ENCODE assay signal across 37 cellular contexts in genomic region chr10:116729243-116729642, GRCh38. TPM values are rescaled to one million over a fixed set of nuclear protein-coding genes. Genes with fewer than 3 reads are reported as not detected.
"Had no signal": no experiment of that assay in that cellular context is flagged by ENCODE, and none has a peak within 500 bp of the region (broad histone marks: within the 10 kb centered on the region; RNA-seq: fewer than 3 reads in every experiment).

No MANE protein-coding gene starts in this region.

- H3K4me1 Mint-ChIP-seq: activated B cell treated with CpG ODN at 0.5 μM for 24 hours had no signal

- H3K4me3 ChIP-seq: adrenal gland, body of pancreas, breast epithelium had no signal

- H3K9me3 ChIP-seq: adrenal gland, body of pancreas, breast epithelium had no signal

- FAIRE-seq: astrocyte, TTC549 had no signal

- H3K4me3 Mint-ChIP-seq: activated B cell treated with CpG ODN at 0.5 μM for 24 hours; activated CD4-positive, alpha-beta memory T cell treated with anti-CD3 and anti-CD28 coated beads for 36 hours; activated CD4-positive, alpha-beta T cell treated with anti-CD3 and anti-CD28 coated beads, Interleukin-2, amount 10 ng/mL, durations not matched to agents 24 days and 14 days; activated CD8-positive, alpha-beta T cell treated with anti-CD3 and anti-CD28 coated beads for 36 hours; activated naive CD8-positive, alpha-beta T cell treated with anti-CD3 and anti-CD28 coated beads for 36 hours; activated T-cell treated with anti-CD3 and anti-CD28 coated beads, Interleukin-2, amount 50 U/mL, for 4 hours; activated T-cell treated with anti-CD3 and anti-CD28 coated beads, Interleukin-2, amount 50 U/mL, for 72 hours; activated T-helper 1 cell treated with anti-CD3 and anti-CD28 coated beads, Interleukin-12 subunit alpha, Interleukin-12 subunit beta, Interleukin-2, Interleukin-4 antibody, amounts not matched to agents 30 ng/mL and 10 ng/mL and 1 ng/mL, durations not matched to agents 14 hours and 24 hours and 36 hours; activated T-helper 17 cell treated with anti-CD3 and anti-CD28 coated beads, Interleukin-2, amount 50 U/mL, for 72 hours; T-helper 1 cell treated with Interleukin-12 subunit alpha and Interleukin-12 subunit beta and Interleukin-4 antibody, amounts not matched to agents 30 μg/mL and 1 μg/mL, for 36 hours; T-helper 2 cell treated with Interferon-gamma antibody and Interleukin-4, amounts not matched to agents 5 μg/mL and 100 μg/mL, for 36 hours had no signal

- H3K4me1 ChIP-seq: adrenal gland, body of pancreas, breast epithelium had no signal

- H3K27ac ChIP-seq: adrenal gland, body of pancreas, brain microvascular endothelial cell, breast epithelium, VCaP had no signal

- H3K36me3 Mint-ChIP-seq: activated CD4-positive, alpha-beta memory T cell treated with anti-CD3 and anti-CD28 coated beads for 36 hours; activated naive CD4-positive, alpha-beta T cell treated with anti-CD3 and anti-CD28 coated beads, Interleukin-2, amount 50 U/mL, for 72 hours; activated naive CD8-positive, alpha-beta T cell treated with anti-CD3 and anti-CD28 coated beads for 36 hours had no signal

- H3K27ac Mint-ChIP-seq: activated B cell treated with CpG ODN at 0.5 μM for 24 hours; activated CD4-positive, alpha-beta memory T cell treated with anti-CD3 and anti-CD28 coated beads for 36 hours; activated CD4-positive, alpha-beta T cell treated with anti-CD3 and anti-CD28 coated beads, Interleukin-2, amount 10 ng/mL, durations not matched to agents 24 days and 14 days; activated CD8-positive, alpha-beta T cell treated with anti-CD3 and anti-CD28 coated beads for 36 hours; activated naive CD4-positive, alpha-beta T cell treated with anti-CD3 and anti-CD28 coated beads, Interleukin-2, amount 50 U/mL, for 72 hours; activated naive CD8-positive, alpha-beta T cell treated with anti-CD3 and anti-CD28 coated beads for 36 hours; activated T-cell treated with anti-CD3 and anti-CD28 coated beads, Interleukin-2, amount 50 U/mL, for 72 hours; activated T-helper 1 cell treated with anti-CD3 and anti-CD28 coated beads, Interleukin-12 subunit alpha, Interleukin-12 subunit beta, Interleukin-2, Interleukin-4 antibody, amounts not matched to agents 30 ng/mL and 10 ng/mL and 1 ng/mL, durations not matched to agents 14 hours and 24 hours and 36 hours; activated T-helper 17 cell treated with anti-CD3 and anti-CD28 coated beads, Interleukin-2, amount 50 U/mL, for 72 hours; T-helper 1 cell treated with Interleukin-12 subunit alpha and Interleukin-12 subunit beta and Interleukin-4 antibody, amounts not matched to agents 30 μg/mL and 1 μg/mL, for 36 hours; T-helper 2 cell treated with Interferon-gamma antibody and Interleukin-4, amounts not matched to agents 5 μg/mL and 100 μg/mL, for 36 hours had no signal

- DNase-seq: activated B cell treated with CpG ODN at 0.5 μM for 24 hours; activated CD4-positive, alpha-beta memory T cell treated with anti-CD3 and anti-CD28 coated beads for 36 hours; activated CD4-positive, alpha-beta T cell treated with anti-CD3 and anti-CD28 coated beads for 4 hours; activated CD4-positive, alpha-beta T cell treated with anti-CD3 and anti-CD28 coated beads, Interleukin-2, amount 10 ng/mL, durations not matched to agents 24 days and 14 days; activated CD4-positive, alpha-beta T cell treated with anti-CD3 and anti-CD28 coated beads, Interleukin-2, amount 50 U/mL, for 1 hour; activated CD4-positive, alpha-beta T cell treated with anti-CD3 and anti-CD28 coated beads, Interleukin-2, amount 50 U/mL, for 4 hours; activated CD4-positive, CD25-positive, alpha-beta regulatory T cell treated with anti-CD3 and anti-CD28 coated beads, Interleukin-2, amount 50 U/mL, for 72 hours; activated CD8-positive, alpha-beta memory T cell treated with anti-CD3 and anti-CD28 coated beads, Interleukin-2, amount 50 U/mL, for 4 hours; activated CD8-positive, alpha-beta T cell treated with anti-CD3 and anti-CD28 coated beads for 36 hours; activated effector memory CD4-positive, alpha-beta T cell treated with anti-CD3 and anti-CD28 coated beads, Interleukin-2, amount 50 U/mL, for 16 hours; activated gamma-delta T cell treated with Interleukin-2 at 50 U/mL for 16 hours; activated naive CD4-positive, alpha-beta T cell; activated naive CD4-positive, alpha-beta T cell treated with anti-CD3 and anti-CD28 coated beads, Interleukin-2, amount 50 U/mL, for 16 hours; activated naive CD8-positive, alpha-beta T cell treated with anti-CD3 and anti-CD28 coated beads for 36 hours; activated T-cell treated with anti-CD3 and anti-CD28 coated beads for 4 hours; activated T-cell treated with anti-CD3 and anti-CD28 coated beads, Interleukin-2, amount 50 U/mL, for 1 hour; activated T-cell treated with anti-CD3 and anti-CD28 coated beads, Interleukin-2, amount 50 U/mL, for 4 hours; activated T-cell treated with anti-CD3 and anti-CD28 coated beads, Interleukin-2, amount 50 U/mL, for 72 hours; amniotic stem cell; aorta; body of pancreas; brain microvascular endothelial cell; central memory CD4-positive, alpha-beta T cell; T-helper 1 cell; T-helper 2 cell; T-helper 9 cell had no signal

- ATAC-seq: activated CD8-positive, alpha-beta T cell treated with anti-CD3 and anti-CD28 coated beads for 36 hours; activated naive CD4-positive, alpha-beta T cell treated with anti-CD3 and anti-CD28 coated beads, Interleukin-2, amount 50 U/mL, for 72 hours; activated T-cell treated with anti-CD3 and anti-CD28 coated beads, Interleukin-2, amount 50 U/mL, for 4 hours; activated T-cell treated with anti-CD3 and anti-CD28 coated beads, Interleukin-2, amount 50 U/mL, for 72 hours; activated T-helper 17 cell treated with anti-CD3 and anti-CD28 coated beads, Interleukin-2, amount 50 U/mL, for 72 hours; body of pancreas had no signal

- H3K9me3 Mint-ChIP-seq: activated B cell treated with CpG ODN at 0.5 μM for 24 hours; activated CD4-positive, alpha-beta memory T cell treated with anti-CD3 and anti-CD28 coated beads for 36 hours; activated CD4-positive, alpha-beta T cell treated with anti-CD3 and anti-CD28 coated beads, Interleukin-2, amount 10 ng/mL, durations not matched to agents 24 days and 14 days; activated CD8-positive, alpha-beta T cell treated with anti-CD3 and anti-CD28 coated beads for 36 hours; activated naive CD4-positive, alpha-beta T cell treated with anti-CD3 and anti-CD28 coated beads, Interleukin-2, amount 50 U/mL, for 72 hours; activated naive CD8-positive, alpha-beta T cell treated with anti-CD3 and anti-CD28 coated beads for 36 hours; activated T-cell treated with anti-CD3 and anti-CD28 coated beads, Interleukin-2, amount 50 U/mL, for 4 hours; activated T-cell treated with anti-CD3 and anti-CD28 coated beads, Interleukin-2, amount 50 U/mL, for 72 hours; activated T-helper 1 cell treated with anti-CD3 and anti-CD28 coated beads, Interleukin-12 subunit alpha, Interleukin-12 subunit beta, Interleukin-2, Interleukin-4 antibody, amounts not matched to agents 30 ng/mL and 10 ng/mL and 1 ng/mL, durations not matched to agents 14 hours and 24 hours and 36 hours; activated T-helper 17 cell treated with anti-CD3 and anti-CD28 coated beads, Interleukin-2, amount 50 U/mL, for 72 hours; T-helper 1 cell treated with Interleukin-12 subunit alpha and Interleukin-12 subunit beta and Interleukin-4 antibody, amounts not matched to agents 30 μg/mL and 1 μg/mL, for 36 hours; T-helper 2 cell treated with Interferon-gamma antibody and Interleukin-4, amounts not matched to agents 5 μg/mL and 100 μg/mL, for 36 hours had no signal

- H3K27me3 ChIP-seq: adrenal gland, body of pancreas, brain microvascular endothelial cell, breast epithelium had no signal

- H3K36me3 ChIP-seq: adrenal gland, brain microvascular endothelial cell, breast epithelium had no signal

RNA-seq across cellular contexts. Expression of gene HSPA12A, which starts 13.1 kb away (rescaled TPM):
- total RNA-seq: activated CD4-positive, alpha-beta T cell treated with anti-CD3 and anti-CD28 coated beads, Interleukin-2, amount 10 ng/mL, durations not matched to agents 24 days and 14 days; activated CD8-positive, alpha-beta memory T cell treated with anti-CD3 and anti-CD28 coated beads for 36 hours had no signal
